ENCODE assay signal across 1 cellular context in genomic region chr9:131190191-131190590, GRCh38.
TF ChIP-seq lines count a peak whose summit lies in the region.

No MANE protein-coding gene starts in this region.

TF ChIP-seq in IMR-90, 13 proteins besides CTCF, POLR2A, EP300 and RAD21:
- TF ChIP-seq USF2 (IDR thresholded peaks at IDR 0.05; ENCODE audit: low read depth, low read length): no peak
- no peak for TF ChIP-seq SMC3 (IDR thresholded peaks at IDR 0.05; ENCODE audit: low read depth, low read length)
- no peak for TF ChIP-seq MAFK (IDR thresholded peaks at IDR 0.05; ENCODE audit: low read depth, low read length)
- TF ChIP-seq CEBPB (IDR thresholded peaks at IDR 0.05; ENCODE audit: low read depth, low read length): no peak
- TF ChIP-seq MAZ (IDR thresholded peaks at IDR 0.05; ENCODE audit: borderline replicate concordance, low read depth, low read length): no peak
- TF ChIP-seq RCOR1 (IDR thresholded peaks at IDR 0.05; ENCODE audit: insufficient replicate concordance, low read length): no peak
- no peak for TF ChIP-seq MXI1 (IDR thresholded peaks at IDR 0.05; ENCODE audit: borderline replicate concordance, low read depth, low read length)
- TF ChIP-seq RFX5 (IDR thresholded peaks at IDR 0.05; ENCODE audit: low read depth, low read length): no peak
- no peak for TF ChIP-seq BHLHE40 (IDR thresholded peaks at IDR 0.05; ENCODE audit: low read depth, low read length)
- no peak for TF ChIP-seq NFE2L2 (IDR thresholded peaks at IDR 0.05; ENCODE audit: low read depth, low read length)
- TF ChIP-seq FOS (IDR thresholded peaks at IDR 0.05; ENCODE audit: low read depth, low read length): no peak
- no peak for TF ChIP-seq ELK1 (IDR thresholded peaks at IDR 0.05; ENCODE audit: borderline replicate concordance, low read depth, low read length)
- TF ChIP-seq CHD1 (IDR thresholded peaks at IDR 0.05; ENCODE audit: low read depth, low read length): no peak
